8 cellular contexts compared by ENCODE assay signal in the genomic region with DNA sequence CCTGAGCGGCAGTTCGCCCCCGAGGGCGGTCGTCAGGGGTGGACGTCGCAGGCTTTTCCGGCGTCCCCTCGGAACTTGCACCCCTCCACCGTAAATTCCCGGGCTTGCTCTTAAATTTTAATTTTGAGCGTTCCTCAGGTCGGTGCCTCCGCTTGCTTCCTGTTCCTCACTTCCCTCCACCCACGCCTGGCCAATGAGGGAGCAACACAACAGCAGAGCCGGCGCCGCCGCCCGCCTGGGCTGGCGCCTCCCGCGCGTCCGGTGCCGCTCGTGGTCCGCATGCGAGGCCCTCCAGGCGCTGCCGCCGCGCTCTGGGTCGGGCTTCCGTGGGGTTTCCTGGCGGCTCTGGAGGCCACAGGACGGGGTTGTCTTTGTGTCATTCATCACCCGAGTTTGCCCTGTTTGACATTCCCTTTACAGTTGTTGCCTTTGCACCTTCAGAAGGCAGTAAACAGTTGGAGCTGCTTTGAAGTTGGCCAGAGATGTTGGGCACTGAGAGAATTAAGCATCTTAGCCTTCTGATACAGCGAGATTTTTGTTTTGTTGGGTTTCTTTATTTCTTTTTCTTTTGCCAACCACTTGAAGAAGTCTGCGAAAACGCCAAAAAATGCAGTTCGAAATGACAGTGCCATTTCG. TPM values are rescaled to one million over a fixed set of nuclear protein-coding genes. Genes with fewer than 3 reads are reported as not detected.
DNase-seq lines count a peak whose midpoint lies in the region; ATAC-seq and TF ChIP-seq lines count a peak whose summit lies in the region.

No MANE protein-coding gene starts in this region.

- H3K79me1 ChIP-seq in trophoblast cell (ENCODE audit: low read length), result peaks cover 11% of the 10 kb centered on the region

- H3K9ac ChIP-seq in trophoblast cell (ENCODE audit: low read length), result peak overlapping the region; percentile 99

- H4K8ac ChIP-seq in trophoblast cell (ENCODE audit: low read depth, low read length), result peak overlapping the region; percentile 99

- peak overlapping the region; percentile 99 for H3K14ac ChIP-seq in trophoblast cell (ENCODE audit: low read length)

- no CpG with 5 or more reads among the region's 44 CpGs for WGBS in trophoblast cell (ENCODE audit: extremely low coverage, insufficient coverage, insufficient read length)
- WGBS in tibial nerve, 2 donors, result 0 to 1% methylated on average over 22 to 37 of the region's 44 CpGs

- peak overlapping the region; percentile 94 for H3K4me3 Mint-ChIP-seq in activated naive CD8-positive, alpha-beta T cell treated with anti-CD3 and anti-CD28 coated beads for 36 hours

- no peaks in the 10 kb centered on the region for H3K9me3 Mint-ChIP-seq in activated naive CD8-positive, alpha-beta T cell treated with anti-CD3 and anti-CD28 coated beads for 36 hours

- ATAC-seq in GM21723 (IDR thresholded peaks at IDR 0.05; ENCODE audit: unreplicated experiment), result peak; percentile 80

- peak overlapping the region; percentile 97 for H2AFZ ChIP-seq in trophoblast cell (ENCODE audit: insufficient read depth, low read length, poor library complexity)

- H3K27me3 Mint-ChIP-seq in activated naive CD8-positive, alpha-beta T cell treated with anti-CD3 and anti-CD28 coated beads for 36 hours, result no peaks in the 10 kb centered on the region

- no peak overlapping the region for H2AK5ac ChIP-seq in trophoblast cell (ENCODE audit: low read length)

- TF ChIP-seq CTCF in cardiac muscle cell (IDR thresholded peaks at IDR 0.05; ENCODE audit: low read depth, low read length), result no peak
- no peak for TF ChIP-seq CTCF in tibial nerve (IDR thresholded peaks at IDR 0.05)

- H3K36me3 ChIP-seq in cardiac muscle cell (no peaks in the 10 kb centered on the region), trophoblast cell (ENCODE audit: control insufficient read depth in 1 of 2, insufficient read depth in 2 of 2, low read length in 2 of 2) (no peaks in the 10 kb centered on the region), tibial nerve (no peaks in the 10 kb centered on the region)

- H2BK5ac ChIP-seq in trophoblast cell (ENCODE audit: low read depth, low read length, poor library complexity), result peak overlapping the region; percentile 98

- H3K27ac ChIP-seq in cardiac muscle cell (peak overlapping the region; percentile 94), trophoblast cell (ENCODE audit: low read depth, low read length) (peak overlapping the region; percentile 98), tibial nerve (peak overlapping the region; percentile 92 to 96 (median 94))

- peak overlapping the region; percentile 98 for H2BK120ac ChIP-seq in trophoblast cell (ENCODE audit: insufficient read depth, low read length, poor library complexity)

- H3K4me1 ChIP-seq in cardiac muscle cell (ENCODE audit: low read depth), result peaks cover 13% of the 10 kb centered on the region
- H3K4me1 ChIP-seq in trophoblast cell (ENCODE audit: control insufficient read depth in 1 of 2, insufficient read depth in 2 of 2, low read length in 2 of 2), result no peaks in the 10 kb centered on the region
- H3K4me1 ChIP-seq in tibial nerve, result peaks cover 0 to 52% (median 23%) of the 10 kb centered on the region in 4 donors

- H4K91ac ChIP-seq in trophoblast cell (ENCODE audit: low read depth, low read length), result peak overlapping the region; percentile 99

- DNase-seq in EL (peak; percentile 86), SKM-1 (lab: John Stamatoyannopoulos, UW; ENCODE audit: unreplicated experiment) (peak; percentile 70), cardiac muscle cell (ENCODE audit: low read depth in 1 of 2, low spot score in 1 of 2) (peak; percentile 83 to 90), trophoblast cell (peak; percentile 75 to 83), tibial nerve (ENCODE audit: low spot score in 2 of 2) (peak; percentile 77 to 83)
- DNase-seq in Jurkat, Clone E6-1 (ENCODE audit: low read depth, low spot score), result peak; percentile 66
- peak; percentile 90 for DNase-seq in activated naive CD8-positive, alpha-beta T cell treated with anti-CD3 and anti-CD28 coated beads for 36 hours

- H3K4me3 ChIP-seq in Jurkat, Clone E6-1 (ENCODE audit: low read length), result peak overlapping the region; percentile 87
- H3K4me3 ChIP-seq in cardiac muscle cell (peak overlapping the region; percentile 82), trophoblast cell (ENCODE audit: low read depth, low read length) (peak overlapping the region; percentile 99), tibial nerve (peak overlapping the region; percentile 64 to 86 (median 74))

- no peaks in the 10 kb centered on the region for H3K9me3 ChIP-seq in cardiac muscle cell (ENCODE audit: low read depth)
- no peaks in the 10 kb centered on the region for H3K9me3 ChIP-seq in trophoblast cell (ENCODE audit: insufficient read depth, low read depth, low read length)
- H3K9me3 ChIP-seq in tibial nerve, result no peaks in the 10 kb centered on the region

- H4K12ac ChIP-seq in trophoblast cell (ENCODE audit: low read depth, low read length), result peak overlapping the region; percentile 96

- peak overlapping the region; percentile 93 for H3K27ac Mint-ChIP-seq in activated naive CD8-positive, alpha-beta T cell treated with anti-CD3 and anti-CD28 coated beads for 36 hours

- TF ChIP-seq POLR2A in tibial nerve (IDR thresholded peaks at IDR 0.05), result peak in 1 of 2 donors; percentile 13

- H3K27me3 ChIP-seq in cardiac muscle cell (no peaks in the 10 kb centered on the region), trophoblast cell (ENCODE audit: insufficient read depth, low read length) (no peaks in the 10 kb centered on the region), tibial nerve (no peaks in the 10 kb centered on the region)

- H2BK12ac ChIP-seq in trophoblast cell (ENCODE audit: low read length), result no peak overlapping the region

- peak overlapping the region; percentile 17 for H3K23ac ChIP-seq in trophoblast cell (ENCODE audit: low read length)

- peaks cover 37% of the 10 kb centered on the region for H3K4me1 Mint-ChIP-seq in activated naive CD8-positive, alpha-beta T cell treated with anti-CD3 and anti-CD28 coated beads for 36 hours

- peak overlapping the region; percentile 73 for H3K4me2 ChIP-seq in trophoblast cell (ENCODE audit: low read length)

- H3K4ac ChIP-seq in trophoblast cell (ENCODE audit: low read depth, low read length), result peak overlapping the region; percentile 96

- peak overlapping the region; percentile 100 for H3K18ac ChIP-seq in trophoblast cell (ENCODE audit: low read length)

- peaks cover 10% of the 10 kb centered on the region for H3K79me2 ChIP-seq in trophoblast cell (ENCODE audit: control insufficient read depth, insufficient read depth, low read length, poor library complexity)

- no peak for TF ChIP-seq EP300 in tibial nerve (IDR thresholded peaks at IDR 0.05)

- peaks cover 27% of the 10 kb centered on the region for H3K36me3 Mint-ChIP-seq in activated naive CD8-positive, alpha-beta T cell treated with anti-CD3 and anti-CD28 coated beads for 36 hours

RNA-seq across cellular contexts. Expression of gene SPCS3, which starts 0.7 kb away (rescaled TPM):
- 68.1 TPM for polyA plus RNA-seq in Jurkat, Clone E6-1 (2012; ENCODE audit: insufficient read depth, insufficient read length)
- 100 to 1,000 TPM; 165 to 166 TPM for total RNA-seq in activated naive CD8-positive, alpha-beta T cell treated with anti-CD3 and anti-CD28 coated beads for 36 hours
- 45.1 and 47.1 TPM in 2 replicates for total RNA-seq in cardiac muscle cell
- 39.0 and 39.2 TPM in 2 replicates for polyA plus RNA-seq in cardiac muscle cell
- 161 and 205 TPM in 2 replicates for polyA plus RNA-seq in trophoblast cell (2013)
- 10 to 100 TPM; 55.7 to 80.6 (median 73.1) TPM for total RNA-seq in tibial nerve

RNA-seq across cellular contexts. Expression of gene ASB5, which starts 51.4 kb away (rescaled TPM):
- polyA plus RNA-seq in Jurkat, Clone E6-1 (2012; ENCODE audit: insufficient read depth, insufficient read length), result not detected
- not detected for total RNA-seq in activated naive CD8-positive, alpha-beta T cell treated with anti-CD3 and anti-CD28 coated beads for 36 hours
- total RNA-seq in cardiac muscle cell (not detected in 2 replicates), tibial nerve (not detected)
- polyA plus RNA-seq in cardiac muscle cell, result 0.45 TPM in 1 of 2 replicates, not detected in the other
- polyA plus RNA-seq in trophoblast cell (2013), result 0.12 and 0.16 TPM in 2 replicates

Comparison
In these comparisons a context has a peak if more than half of its experiments do, and no peak if none do; other contexts are left out.
1. Peak in every context shown above with its lines: DNase-seq, ATAC-seq, H3K4me3 ChIP-seq and H3K27ac ChIP-seq.